ENCODE assay signal across 20 cellular contexts in genomic region chr20:12354725-12355124, GRCh38.
"Had no signal": no experiment of that assay in that cellular context is flagged by ENCODE, and none has a peak within 500 bp of the region (broad histone marks: within the 10 kb centered on the region; RNA-seq: fewer than 3 reads in every experiment).

No MANE protein-coding gene starts in this region.

- H3K9me3 ChIP-seq: esophagus squamous epithelium, tibial nerve had no signal

- H3K4me3 ChIP-seq: esophagus squamous epithelium, tibial nerve had no signal

- H3K4me1 Mint-ChIP-seq: activated CD4-positive, alpha-beta memory T cell treated with anti-CD3 and anti-CD28 coated beads, Interleukin-2, amount 10 ng/mL, durations not matched to agents 7 days and 5 days; activated CD8-positive, alpha-beta memory T cell treated with anti-CD3 and anti-CD28 coated beads, Interleukin-2, amount 10 ng/mL, durations not matched to agents 7 days and 5 days; activated naive CD8-positive, alpha-beta T cell treated with anti-CD3 and anti-CD28 coated beads for 36 hours; activated T-helper 17 cell treated with anti-CD3 and anti-CD28 coated beads, Interleukin-2, amount 50 U/mL, for 72 hours; nephron progenitor cell had no signal

- H3K36me3 ChIP-seq: esophagus squamous epithelium, tibial nerve had no signal

- H3K27me3 ChIP-seq: esophagus squamous epithelium, tibial nerve had no signal

- ATAC-seq: activated CD8-positive, alpha-beta memory T cell treated with anti-CD3 and anti-CD28 coated beads, Interleukin-2, amount 10 ng/mL, durations not matched to agents 7 days and 5 days; activated T-helper 17 cell treated with anti-CD3 and anti-CD28 coated beads, Interleukin-2, amount 50 U/mL, for 72 hours; effector memory CD8-positive, alpha-beta T cell had no signal

- H3K4me1 ChIP-seq: esophagus squamous epithelium, tibial nerve had no signal

- H3K36me3 Mint-ChIP-seq: activated CD8-positive, alpha-beta memory T cell treated with anti-CD3 and anti-CD28 coated beads, Interleukin-2, amount 10 ng/mL, durations not matched to agents 7 days and 5 days; activated naive CD8-positive, alpha-beta T cell treated with anti-CD3 and anti-CD28 coated beads for 36 hours had no signal

- DNase-seq: activated CD4-positive, alpha-beta memory T cell treated with anti-CD3 and anti-CD28 coated beads, Interleukin-2, amount 10 ng/mL, durations not matched to agents 7 days and 5 days; activated CD4-positive, alpha-beta T cell treated with anti-CD3 and anti-CD28 coated beads for 48 hours; activated CD4-positive, CD25-positive, alpha-beta regulatory T cell; activated CD8-positive, alpha-beta memory T cell treated with anti-CD3 and anti-CD28 coated beads, Interleukin-2, amount 10 ng/mL, durations not matched to agents 7 days and 5 days; activated naive CD4-positive, alpha-beta T cell; activated naive CD8-positive, alpha-beta T cell treated with anti-CD3 and anti-CD28 coated beads for 36 hours; amniotic stem cell; effector memory CD8-positive, alpha-beta T cell; esophagus squamous epithelium; hippocampal formation; mammary epithelial cell; nephron progenitor cell; nucleus accumbens; posterior cingulate gyrus; stimulated activated CD4-positive, alpha-beta T cell treated with anti-CD3 and anti-CD28 coated beads, Interleukin-12 subunit alpha, Interleukin-12 subunit beta, amount 100 ng/mL, for 4 hours; stimulated activated CD4-positive, alpha-beta T cell treated with anti-CD3 and anti-CD28 coated beads, Interleukin-1b, Interleukin-23, amount 100 ng/mL, for 48 hours; stimulated activated CD8-positive, alpha-beta memory T cell treated with anti-CD3 and anti-CD28 coated beads, Interleukin-4, amount 100 ng/mL, for 48 hours; stimulated activated naive CD4-positive, alpha-beta T cell had no signal

- H3K27me3 Mint-ChIP-seq: activated CD4-positive, alpha-beta memory T cell treated with anti-CD3 and anti-CD28 coated beads, Interleukin-2, amount 10 ng/mL, durations not matched to agents 7 days and 5 days; activated CD8-positive, alpha-beta memory T cell treated with anti-CD3 and anti-CD28 coated beads, Interleukin-2, amount 10 ng/mL, durations not matched to agents 7 days and 5 days; activated naive CD8-positive, alpha-beta T cell treated with anti-CD3 and anti-CD28 coated beads for 36 hours; activated T-helper 17 cell treated with anti-CD3 and anti-CD28 coated beads, Interleukin-2, amount 50 U/mL, for 72 hours; effector memory CD8-positive, alpha-beta T cell had no signal

- H3K4me3 Mint-ChIP-seq: activated CD4-positive, alpha-beta memory T cell treated with anti-CD3 and anti-CD28 coated beads, Interleukin-2, amount 10 ng/mL, durations not matched to agents 7 days and 5 days; activated CD8-positive, alpha-beta memory T cell treated with anti-CD3 and anti-CD28 coated beads, Interleukin-2, amount 10 ng/mL, durations not matched to agents 7 days and 5 days; activated naive CD8-positive, alpha-beta T cell treated with anti-CD3 and anti-CD28 coated beads for 36 hours; activated T-helper 17 cell treated with anti-CD3 and anti-CD28 coated beads, Interleukin-2, amount 50 U/mL, for 72 hours; effector memory CD8-positive, alpha-beta T cell; nephron progenitor cell had no signal

- H3K27ac ChIP-seq: esophagus squamous epithelium, tibial nerve had no signal

- H3K27ac Mint-ChIP-seq: activated CD4-positive, alpha-beta memory T cell treated with anti-CD3 and anti-CD28 coated beads, Interleukin-2, amount 10 ng/mL, durations not matched to agents 7 days and 5 days; activated CD8-positive, alpha-beta memory T cell treated with anti-CD3 and anti-CD28 coated beads, Interleukin-2, amount 10 ng/mL, durations not matched to agents 7 days and 5 days; activated naive CD8-positive, alpha-beta T cell treated with anti-CD3 and anti-CD28 coated beads for 36 hours; activated T-helper 17 cell treated with anti-CD3 and anti-CD28 coated beads, Interleukin-2, amount 50 U/mL, for 72 hours; effector memory CD8-positive, alpha-beta T cell; nephron progenitor cell had no signal
